Comparison of ENCODE assay signal across 24 cellular contexts in genomic region chr11:10990637-10991036, GRCh38.
A peak's percentile ranks its signal among the peaks of the same experiment; 100 is the strongest.
DNase-seq lines count a peak whose midpoint lies in the region; ATAC-seq, FAIRE-seq and TF ChIP-seq lines count a peak whose summit lies in the region.
"Had no signal": no experiment of that assay in that cellular context is flagged by ENCODE, and none has a peak within 500 bp of the region (broad histone marks: within the 10 kb centered on the region; RNA-seq: fewer than 3 reads in every experiment).

No MANE protein-coding gene starts in this region.

- H3K9me3 Mint-ChIP-seq in activated CD8-positive, alpha-beta memory T cell treated with anti-CD3 and anti-CD28 coated beads, Interleukin-2, amount 10 ng/mL, durations not matched to agents 7 days and 5 days (ENCODE audit: low read depth) = no peaks in the 10 kb centered on the region

- no peaks in the 10 kb centered on the region for H3K36me3 ChIP-seq in bronchial epithelial cell (ENCODE audit: control insufficient read depth, insufficient read depth, low read length)
- H3K36me3 ChIP-seq: prostate gland, suprapubic skin had no signal

- H3K4me3 ChIP-seq in bronchial epithelial cell (ENCODE audit: low read depth, low read length) = no peak overlapping the region
- H3K4me3 ChIP-seq: prostate gland, suprapubic skin had no signal

- FAIRE-seq in bronchial epithelial cell (lab: Jason Lieb, UNC) = no peak
- FAIRE-seq: HTR-8/SVneo, urothelium cell line had no signal

- H3K4me3 Mint-ChIP-seq in activated CD8-positive, alpha-beta memory T cell treated with anti-CD3 and anti-CD28 coated beads, Interleukin-2, amount 10 ng/mL, durations not matched to agents 7 days and 5 days = no peak overlapping the region
- H3K4me3 Mint-ChIP-seq: activated T-cell treated with anti-CD3 and anti-CD28 coated beads, Interleukin-2, amount 50 U/mL, for 72 hours; mesothelial cell of epicardium had no signal

- peaks cover 4% of the 10 kb centered on the region for H3K27me3 Mint-ChIP-seq in activated CD8-positive, alpha-beta memory T cell treated with anti-CD3 and anti-CD28 coated beads, Interleukin-2, amount 10 ng/mL, durations not matched to agents 7 days and 5 days

- no peaks in the 10 kb centered on the region for H3K36me3 Mint-ChIP-seq in activated CD8-positive, alpha-beta memory T cell treated with anti-CD3 and anti-CD28 coated beads, Interleukin-2, amount 10 ng/mL, durations not matched to agents 7 days and 5 days
- H3K36me3 Mint-ChIP-seq: CD8-positive, alpha-beta memory T cell; mesothelial cell of epicardium had no signal

- H3K27ac Mint-ChIP-seq in activated CD8-positive, alpha-beta memory T cell treated with anti-CD3 and anti-CD28 coated beads, Interleukin-2, amount 10 ng/mL, durations not matched to agents 7 days and 5 days = no peak overlapping the region
- H3K27ac Mint-ChIP-seq: activated T-cell treated with anti-CD3 and anti-CD28 coated beads, Interleukin-2, amount 50 U/mL, for 72 hours; CD8-positive, alpha-beta memory T cell; mesothelial cell of epicardium had no signal

- ATAC-seq in activated CD8-positive, alpha-beta memory T cell treated with anti-CD3 and anti-CD28 coated beads, Interleukin-2, amount 10 ng/mL, durations not matched to agents 7 days and 5 days = no peak
- ATAC-seq: activated T-cell treated with anti-CD3 and anti-CD28 coated beads, Interleukin-2, amount 50 U/mL, for 72 hours had no signal

- peak; percentile 27 for DNase-seq in GM03348 (ENCODE audit: low spot score)
- DNase-seq in bronchial epithelial cell (ENCODE audit: low read depth) = peak; percentile 61
- peak; percentile 96 for DNase-seq in kidney tubule cell (ENCODE audit: low spot score)
- DNase-seq in stromal cell of bone marrow (ENCODE audit: low read depth) = peak; percentile 66
- DNase-seq in activated CD8-positive, alpha-beta memory T cell treated with anti-CD3 and anti-CD28 coated beads, Interleukin-2, amount 10 ng/mL, durations not matched to agents 7 days and 5 days = no peak
- DNase-seq in SKM-1 treated with dmso at 0.1 percent for 144 hours (lab: John Stamatoyannopoulos, UW; ENCODE audit: unreplicated experiment) = no peak
- DNase-seq in activated CD8-positive, alpha-beta memory T cell treated with anti-CD3 and anti-CD28 coated beads for 24 hours = no peak
- DNase-seq: activated CD4-positive, alpha-beta T cell treated with anti-CD3 and anti-CD28 coated beads for 1 hour; activated naive CD4-positive, alpha-beta T cell treated with anti-CD3 and anti-CD28 coated beads, Interleukin-2, amount 50 U/mL, for 16 hours; activated T-cell treated with anti-CD3 and anti-CD28 coated beads, Interleukin-2, amount 50 U/mL, for 72 hours; AML-193; caudate nucleus; CD8-positive, alpha-beta memory T cell; DMS53; effector CD4-positive, alpha-beta T cell; NCI-H1048; NCI-H2029; NCI-H2227 treated with DMSO at 0.1 percent for 48 hours; SHP77 had no signal

- H3K27me3 ChIP-seq in bronchial epithelial cell (ENCODE audit: control insufficient read depth, insufficient read depth, low read length) = no peaks in the 10 kb centered on the region
- H3K27me3 ChIP-seq: suprapubic skin had no signal

- CTCF ChIA-PET in activated CD8-positive, alpha-beta memory T cell treated with anti-CD3 and anti-CD28 coated beads, Interleukin-2, amount 10 ng/mL, durations not matched to agents 7 days and 5 days (lab: Charles Lee) = no interaction called here

- no peaks in the 10 kb centered on the region for H3K4me1 Mint-ChIP-seq in activated CD8-positive, alpha-beta memory T cell treated with anti-CD3 and anti-CD28 coated beads, Interleukin-2, amount 10 ng/mL, durations not matched to agents 7 days and 5 days
- H3K4me1 Mint-ChIP-seq: CD8-positive, alpha-beta memory T cell; mesothelial cell of epicardium had no signal

- TF ChIP-seq CTCF in bronchial epithelial cell (IDR thresholded peaks at IDR 0.05; ENCODE audit: insufficient read depth, low read length, severe bottlenecking) = no peak

Comparison
In these comparisons a context has a peak if more than half of its experiments do, and no peak if none do; other contexts are left out.
1. DNase-seq: peak in GM03348 (single experiment), bronchial epithelial cell (single experiment), kidney tubule cell (single experiment) and stromal cell of bone marrow (single experiment); none in activated CD8-positive, alpha-beta memory T cell treated with anti-CD3 and anti-CD28 coated beads, Interleukin-2, amount 10 ng/mL, durations not matched to agents 7 days and 5 days (single experiment), SKM-1 treated with dmso at 0.1 percent for 144 hours (single experiment) and activated CD8-positive, alpha-beta memory T cell treated with anti-CD3 and anti-CD28 coated beads for 24 hours (single experiment).